In the genomic region with DNA sequence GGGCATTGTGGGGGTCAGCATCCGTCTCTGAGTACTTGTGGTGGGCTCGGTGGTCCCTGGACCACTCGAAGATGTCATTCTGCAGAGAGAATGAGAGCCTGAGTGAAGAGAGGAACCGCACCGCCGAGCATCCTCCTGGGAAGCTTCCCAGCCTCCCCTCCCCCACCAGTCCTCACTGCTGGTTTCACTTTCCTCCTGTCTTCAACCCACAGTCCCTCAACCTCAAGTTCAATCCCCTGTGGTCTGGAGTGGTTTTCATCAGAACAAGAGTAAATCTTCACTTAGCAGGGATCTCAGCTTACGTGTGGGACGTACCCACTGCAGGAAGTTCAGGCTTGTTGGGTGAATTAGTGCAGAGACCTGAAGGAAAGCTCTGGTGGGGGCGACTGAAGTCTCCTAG, we compare ENCODE assay signal across 15 cellular contexts.
"Had no signal": no experiment of that assay in that cellular context is flagged by ENCODE, and none has a peak within 500 bp of the region (broad histone marks: within the 10 kb centered on the region; RNA-seq: fewer than 3 reads in every experiment).

No MANE protein-coding gene starts in this region.

- H3K4me1 Mint-ChIP-seq: activated CD4-positive, alpha-beta T cell treated with anti-CD3 and anti-CD28 coated beads for 36 hours; activated naive CD4-positive, alpha-beta T cell treated with anti-CD3 and anti-CD28 coated beads, Interleukin-2, amount 50 U/mL, for 24 hours; memory B cell; stimulated activated naive CD8-positive, alpha-beta T cell treated with anti-CD3 and anti-CD28 coated beads, Interleukin-15, amount 100 ng/mL, for 72 hours had no signal

- H3K27ac Mint-ChIP-seq: activated CD4-positive, alpha-beta memory T cell treated with anti-CD3 and anti-CD28 coated beads for 36 hours; activated CD4-positive, alpha-beta T cell treated with anti-CD3 and anti-CD28 coated beads for 36 hours; activated naive CD4-positive, alpha-beta T cell treated with anti-CD3 and anti-CD28 coated beads, Interleukin-2, amount 50 U/mL, for 24 hours; activated T-cell treated with anti-CD3 and anti-CD28 coated beads, Interleukin-2, amount 50 U/mL, for 24 hours; memory B cell; natural killer cell treated with Interleukin-12 subunit alpha and Interleukin-12 subunit beta and Interleukin-15 and Interleukin-18, amount 100 ng/mL, for 72 hours; stimulated activated naive CD8-positive, alpha-beta T cell treated with anti-CD3 and anti-CD28 coated beads, Interleukin-15, amount 100 ng/mL, for 72 hours had no signal

- ATAC-seq: activated CD4-positive, alpha-beta T cell treated with anti-CD3 and anti-CD28 coated beads for 36 hours; esophagus mucosa; left lung; natural killer cell treated with Interleukin-12 subunit alpha and Interleukin-12 subunit beta and Interleukin-15 and Interleukin-18, amount 100 ng/mL, for 72 hours; stimulated activated naive CD8-positive, alpha-beta T cell treated with anti-CD3 and anti-CD28 coated beads, Interleukin-15, amount 100 ng/mL, for 72 hours had no signal

- H3K4me3 Mint-ChIP-seq: activated CD4-positive, alpha-beta memory T cell treated with anti-CD3 and anti-CD28 coated beads for 36 hours; activated CD4-positive, alpha-beta T cell treated with anti-CD3 and anti-CD28 coated beads for 36 hours; activated naive CD4-positive, alpha-beta T cell treated with anti-CD3 and anti-CD28 coated beads, Interleukin-2, amount 50 U/mL, for 24 hours; activated T-cell treated with anti-CD3 and anti-CD28 coated beads, Interleukin-2, amount 50 U/mL, for 24 hours; memory B cell; natural killer cell treated with Interleukin-12 subunit alpha and Interleukin-12 subunit beta and Interleukin-15 and Interleukin-18, amount 100 ng/mL, for 72 hours; stimulated activated naive CD8-positive, alpha-beta T cell treated with anti-CD3 and anti-CD28 coated beads, Interleukin-15, amount 100 ng/mL, for 72 hours had no signal

- H3K36me3 ChIP-seq: adrenal gland, left lung, ovary, right lobe of liver, upper lobe of left lung had no signal

- H3K9me3 Mint-ChIP-seq: activated CD4-positive, alpha-beta memory T cell treated with anti-CD3 and anti-CD28 coated beads for 36 hours; activated naive CD4-positive, alpha-beta T cell treated with anti-CD3 and anti-CD28 coated beads, Interleukin-2, amount 50 U/mL, for 24 hours; activated T-cell treated with anti-CD3 and anti-CD28 coated beads, Interleukin-2, amount 50 U/mL, for 24 hours; memory B cell; natural killer cell treated with Interleukin-12 subunit alpha and Interleukin-12 subunit beta and Interleukin-15 and Interleukin-18, amount 100 ng/mL, for 72 hours; stimulated activated naive CD8-positive, alpha-beta T cell treated with anti-CD3 and anti-CD28 coated beads, Interleukin-15, amount 100 ng/mL, for 72 hours had no signal

- H3K4me3 ChIP-seq: adrenal gland, left lung, ovary, right lobe of liver, upper lobe of left lung had no signal

- H3K36me3 Mint-ChIP-seq: activated CD4-positive, alpha-beta memory T cell treated with anti-CD3 and anti-CD28 coated beads for 36 hours; activated naive CD4-positive, alpha-beta T cell treated with anti-CD3 and anti-CD28 coated beads, Interleukin-2, amount 50 U/mL, for 24 hours; memory B cell; natural killer cell treated with Interleukin-12 subunit alpha and Interleukin-12 subunit beta and Interleukin-15 and Interleukin-18, amount 100 ng/mL, for 72 hours had no signal

- H3K27me3 Mint-ChIP-seq: natural killer cell treated with Interleukin-12 subunit alpha and Interleukin-12 subunit beta and Interleukin-15 and Interleukin-18, amount 100 ng/mL, for 72 hours had no signal

- H3K9me3 ChIP-seq: adrenal gland, left lung, ovary, right lobe of liver, upper lobe of left lung had no signal

- H3K27ac ChIP-seq: left lung, ovary, right lobe of liver, upper lobe of left lung had no signal

- DNase-seq: activated CD4-positive, alpha-beta memory T cell treated with anti-CD3 and anti-CD28 coated beads for 36 hours; activated CD4-positive, alpha-beta T cell treated with anti-CD3 and anti-CD28 coated beads for 36 hours; activated T-cell treated with anti-CD3 and anti-CD28 coated beads, Interleukin-2, amount 50 U/mL, for 24 hours; adrenal gland; islet precursor cell; left lung; ovary; right lobe of liver; stimulated activated naive CD8-positive, alpha-beta T cell treated with anti-CD3 and anti-CD28 coated beads, Interleukin-15, amount 100 ng/mL, for 72 hours; T-helper 1 cell; upper lobe of left lung had no signal

- H3K4me1 ChIP-seq: left lung, right lobe of liver, upper lobe of left lung had no signal

- H3K27me3 ChIP-seq: adrenal gland, left lung, ovary, right lobe of liver, upper lobe of left lung had no signal
